ENCODE assay signal across 23 cellular contexts in genomic region chr1:232529747-232530146, GRCh38.
DNase-seq lines count a peak whose midpoint lies in the region; ATAC-seq, FAIRE-seq and TF ChIP-seq lines count a peak whose summit lies in the region.
"Had no signal": no experiment of that assay in that cellular context is flagged by ENCODE, and none has a peak within 500 bp of the region (broad histone marks: within the 10 kb centered on the region; RNA-seq: fewer than 3 reads in every experiment).

No MANE protein-coding gene starts in this region.

- no peak overlapping the region for H2BK120ac ChIP-seq in trophoblast cell (ENCODE audit: insufficient read depth, low read length, poor library complexity)

- H3K36me3 ChIP-seq in esophagus squamous epithelium (peaks cover 0 to 20% (median 0%) of the 10 kb centered on the region in 3 donors), trophoblast cell (ENCODE audit: control insufficient read depth in 1 of 2, insufficient read depth in 2 of 2, low read length in 2 of 2) (no peaks in the 10 kb centered on the region)
- H3K36me3 ChIP-seq: colonic mucosa, pancreas, sigmoid colon, thyroid gland had no signal

- H3K27me3 ChIP-seq in esophagus squamous epithelium (no peaks in the 10 kb centered on the region), trophoblast cell (ENCODE audit: insufficient read depth, low read length) (no peaks in the 10 kb centered on the region)
- H3K27me3 ChIP-seq: colonic mucosa, pancreas, sigmoid colon, thyroid gland had no signal

- no peak overlapping the region for H2BK5ac ChIP-seq in trophoblast cell (ENCODE audit: low read depth, low read length, poor library complexity)

- H3K9ac ChIP-seq in trophoblast cell (ENCODE audit: low read length), result no peak overlapping the region

- H3K4me1 ChIP-seq in esophagus squamous epithelium, result peaks cover 0 to 68% (median 9%) of the 10 kb centered on the region in 3 donors
- peaks cover 21 to 33% of the 10 kb centered on the region in 2 experiments for H3K4me1 ChIP-seq in trophoblast cell (ENCODE audit: control insufficient read depth in 1 of 2, insufficient read depth in 2 of 2, low read length in 2 of 2)
- H3K4me1 ChIP-seq: colonic mucosa, pancreas had no signal

- no peak overlapping the region for H2BK12ac ChIP-seq in trophoblast cell (ENCODE audit: low read length)

- no peak overlapping the region for H4K12ac ChIP-seq in trophoblast cell (ENCODE audit: low read depth, low read length)

- no peak overlapping the region for H3K4me2 ChIP-seq in trophoblast cell (ENCODE audit: low read length)

- H3K4ac ChIP-seq in trophoblast cell (ENCODE audit: low read depth, low read length), result no peak overlapping the region

- H3K79me2 ChIP-seq in trophoblast cell (ENCODE audit: control insufficient read depth, insufficient read depth, low read length, poor library complexity), result peaks cover 2% of the 10 kb centered on the region

- no peak overlapping the region for H3K14ac ChIP-seq in trophoblast cell (ENCODE audit: low read length)

- H3K23ac ChIP-seq in trophoblast cell (ENCODE audit: low read length), result no peak overlapping the region

- 24 to 53% methylated on average over 2 of the region's 2 CpGs for WGBS in esophagus squamous epithelium, 2 donors
- no CpG with 5 or more reads among the region's 2 CpGs for WGBS in trophoblast cell (ENCODE audit: extremely low coverage, insufficient coverage, insufficient read length)

- H4K8ac ChIP-seq in trophoblast cell (ENCODE audit: low read depth, low read length), result no peak overlapping the region

- intact Hi-C loops in esophagus squamous epithelium (cut with DNase I), result no loop called here
- intact Hi-C loops in left ventricle myocardium superior (cut with micrococcal nuclease), result no loop called here

- DNase-seq in HT1080 (ENCODE audit: low read depth) (peak; percentile 72), RCC 7860 (ENCODE audit: low spot score) (peak; percentile 44), esophagus squamous epithelium (lab: John Stamatoyannopoulos, UW) (no peak), trophoblast cell (peak; percentile 95 to 98), left ventricle myocardium superior (no peak), C1 segment of cervical spinal cord (lab: John Stamatoyannopoulos, UW) (no peak)
- DNase-seq: activated CD8-positive, alpha-beta memory T cell treated with anti-CD3 and anti-CD28 coated beads for 24 hours; activated T-cell treated with anti-CD3 and anti-CD28 coated beads, Interleukin-2, amount 50 U/mL, for 72 hours; CD8-positive, alpha-beta memory T cell; colonic mucosa; DND-41; HCEC 1CT; naive B cell; NCI-H187; NCI-H69; pancreas; sigmoid colon; stimulated activated naive CD4-positive, alpha-beta T cell treated with Interleukin-2 at 50 U/mL for 16 hours; T-helper 9 cell; thyroid gland had no signal

- no peak overlapping the region for H3K18ac ChIP-seq in trophoblast cell (ENCODE audit: low read length)

- ATAC-seq in left ventricle myocardium superior (no peak), HG03095 (IDR thresholded peaks at IDR 0.05; ENCODE audit: unreplicated experiment) (no peak)
- ATAC-seq: activated T-cell treated with anti-CD3 and anti-CD28 coated beads, Interleukin-2, amount 50 U/mL, for 72 hours had no signal

- H2AK5ac ChIP-seq in trophoblast cell (ENCODE audit: low read length), result no peak overlapping the region

- peak; percentile 82 for FAIRE-seq in RCC 7860 (lab: Jason Lieb, UNC)
- FAIRE-seq: endometrium, pancreas had no signal

- no peak overlapping the region for H2AFZ ChIP-seq in trophoblast cell (ENCODE audit: insufficient read depth, low read length, poor library complexity)

- H3K27ac ChIP-seq in esophagus squamous epithelium (peak overlapping the region in 3 of 4 donors; percentile 68 to 77 (median 73)), trophoblast cell (ENCODE audit: low read depth, low read length) (peak overlapping the region; percentile 90)
- H3K27ac ChIP-seq: colonic mucosa, pancreas, sigmoid colon, thyroid gland had no signal

- H4K91ac ChIP-seq in trophoblast cell (ENCODE audit: low read depth, low read length), result no peak overlapping the region

- peaks cover 16% of the 10 kb centered on the region for H3K79me1 ChIP-seq in trophoblast cell (ENCODE audit: low read length)

- peak in 1 of 6 experiments; percentile 30 for TF ChIP-seq CTCF in esophagus squamous epithelium (IDR thresholded peaks at IDR 0.05)

- no peaks in the 10 kb centered on the region for H3K9me3 ChIP-seq in esophagus squamous epithelium
- H3K9me3 ChIP-seq in trophoblast cell (ENCODE audit: insufficient read depth, low read depth, low read length), result no peaks in the 10 kb centered on the region
- H3K9me3 ChIP-seq: colonic mucosa, pancreas, sigmoid colon, thyroid gland had no signal

- TF ChIP-seq POLR2A in esophagus squamous epithelium (IDR thresholded peaks at IDR 0.05), result no peak

- H3K4me3 ChIP-seq in esophagus squamous epithelium (no peak overlapping the region), trophoblast cell (ENCODE audit: low read depth, low read length) (no peak overlapping the region)
- H3K4me3 ChIP-seq: colonic mucosa, lung, pancreas, sigmoid colon, thyroid gland had no signal

Comparison
In these comparisons a context has a peak if more than half of its experiments do, and no peak if none do; other contexts are left out.
1. DNase-seq: peak in HT1080 (single experiment), RCC 7860 (single experiment) and trophoblast cell (2 of 2); none in esophagus squamous epithelium (single experiment), left ventricle myocardium superior (single experiment) and C1 segment of cervical spinal cord (0 of 14).